ENCODE assay signal across 21 cellular contexts in genomic region chr6:106766201-106766600, GRCh38.
"Had no signal": no experiment of that assay in that cellular context is flagged by ENCODE, and none has a peak within 500 bp of the region (broad histone marks: within the 10 kb centered on the region; RNA-seq: fewer than 3 reads in every experiment).

No MANE protein-coding gene starts in this region.

- H3K9ac ChIP-seq: SK-N-SH had no signal

- H3K36me3 ChIP-seq: MG63 had no signal

- H3K4me2 ChIP-seq: SK-N-SH had no signal

- H3K27ac ChIP-seq: RWPE1 had no signal

- H3K9me3 ChIP-seq: SK-N-SH had no signal

- H3K27me3 ChIP-seq: MG63 had no signal

- ATAC-seq: Panc1, PC-3, T-cell had no signal

- H3K4me3 ChIP-seq: MG63 had no signal

- DNase-seq: IMR-90, Karpas-422, KG1, MG63, NCI-H1092, NCI-H1105 treated with DMSO at 0.1 percent for 48 hours, NCI-H1417 treated with DMSO at 0.1 percent for 48 hours, NCI-H187, NCI-H2029, NCI-H2081 treated with DMSO at 0.1 percent for 48 hours, NCI-H2227 treated with DMSO at 0.1 percent for 48 hours, NCI-H524, NCI-H526 treated with DMSO at 0.1 percent for 48 hours, NCI-H748 treated with DMSO at 0.1 percent for 48 hours, PC-3, SHP77, SK-N-SH, SW 1271, T-cell had no signal
